ENCODE assay signal across 8 cellular contexts in genomic region chr6:7313505-7314165, GRCh38. TPM values are rescaled to one million over a fixed set of nuclear protein-coding genes. Genes with fewer than 3 reads are reported as not detected.
DNase-seq lines count a peak whose midpoint lies in the region; ATAC-seq and TF ChIP-seq lines count a peak whose summit lies in the region.

No MANE protein-coding gene starts in this region.

- H3K9me3 Mint-ChIP-seq in activated B cell treated with CpG ODN at 0.5 μM for 24 hours, result no peaks in the 10 kb centered on the region
- no peaks in the 10 kb centered on the region for H3K9me3 Mint-ChIP-seq in stimulated activated memory B cell treated with anti-CD40 and anti-IgM and Interleukin-4, amounts not matched to agents 10 μg/mL and 1 μg/mL and 100 μg/mL, for 72 hours

- H3K36me3 Mint-ChIP-seq in activated B cell treated with CpG ODN at 0.5 μM for 24 hours (ENCODE audit: low read depth), result peaks cover 24% of the 10 kb centered on the region
- peaks cover 17% of the 10 kb centered on the region for H3K36me3 Mint-ChIP-seq in stimulated activated memory B cell treated with anti-CD40 and anti-IgM and Interleukin-4, amounts not matched to agents 10 μg/mL and 1 μg/mL and 100 μg/mL, for 72 hours

- H3K27ac Mint-ChIP-seq in activated B cell treated with CpG ODN at 0.5 μM for 24 hours, result peak overlapping the region; percentile 84
- H3K27ac Mint-ChIP-seq in stimulated activated memory B cell treated with anti-CD40 and anti-IgM and Interleukin-4, amounts not matched to agents 10 μg/mL and 1 μg/mL and 100 μg/mL, for 72 hours, result peak overlapping the region; percentile 89

- POLR2A ChIA-PET in activated B cell treated with CpG ODN at 0.5 μM for 24 hours (lab: Charles Lee), result interaction anchor here (0.7 to 6.9 kb wide), 5 partner anchors 11 to 276 kb away, joined by 3 to 75 read pairs (median 7); partner anchors contain the start of genes CAGE1, RIOK1 and SNRNP48

- H3K9me2 ChIP-seq in hepatocyte (replicated peaks; ENCODE audit: insufficient read depth), result no peaks in the 10 kb centered on the region

- in situ Hi-C loops in HAP-1 (cut with MboI; ENCODE audit: low sequenced_read_pairs), result no loop called here

- TF ChIP-seq CTCF in activated B cell treated with CpG ODN at 0.5 μM for 24 hours (IDR thresholded peaks at IDR 0.05) (no peak), hepatocyte (IDR thresholded peaks at IDR 0.05; ENCODE audit: poor library complexity) (no peak)

- peaks cover 37% of the 10 kb centered on the region for H3K79me2 ChIP-seq in hepatocyte

- CTCF ChIA-PET in activated B cell treated with CpG ODN at 0.5 μM for 24 hours (lab: Charles Lee), result no interaction called here

- H3K36me3 ChIP-seq in HAP-1 (replicated peaks) (peaks cover 13% of the 10 kb centered on the region), hepatocyte (replicated peaks; ENCODE audit: insufficient read depth, low read depth) (peaks cover 2% of the 10 kb centered on the region)

- WGBS in hepatocyte (ENCODE audit: low lambda C conversion rate, missing lambda C conversion rate), result 89% methylated on average over 15 of the region's 15 CpGs

- H3K4me3 ChIP-seq in HAP-1 (peak overlapping the region; percentile 69), hepatocyte (peak overlapping the region; percentile 28)

- DNase-seq in HAP-1 (ENCODE audit: low spot score in 2 of 2) (no peak), activated B cell treated with CpG ODN at 0.5 μM for 24 hours (no peak), hepatocyte (ENCODE audit: low spot score) (no peak), HT-29 (ENCODE audit: low spot score) (no peak)

- H3K4me1 ChIP-seq in HAP-1 (peaks cover 16% of the 10 kb centered on the region), hepatocyte (ENCODE audit: insufficient read depth) (peaks cover 8% of the 10 kb centered on the region)

- H3K9me3 ChIP-seq in HAP-1, result no peaks in the 10 kb centered on the region
- H3K9me3 ChIP-seq in hepatocyte (ENCODE audit: low read depth), result no peaks in the 10 kb centered on the region

- H3K27me3 ChIP-seq in HAP-1 (ENCODE audit: low read depth) (no peaks in the 10 kb centered on the region), hepatocyte (no peaks in the 10 kb centered on the region)

- H3K27ac ChIP-seq in hepatocyte, result peak overlapping the region; percentile 94

- no peaks in the 10 kb centered on the region for H3K27me3 Mint-ChIP-seq in activated B cell treated with CpG ODN at 0.5 μM for 24 hours
- no peaks in the 10 kb centered on the region for H3K27me3 Mint-ChIP-seq in stimulated activated memory B cell treated with anti-CD40 and anti-IgM and Interleukin-4, amounts not matched to agents 10 μg/mL and 1 μg/mL and 100 μg/mL, for 72 hours

- peak overlapping the region; percentile 89 for H2AFZ ChIP-seq in hepatocyte

- intact Hi-C loops in activated B cell treated with CpG ODN at 0.5 μM for 24 hours (cut with micrococcal nuclease), result loop anchor here (1.0 to 5.0 kb wide), 5 partner anchors 36 to 751 kb away; partner anchors contain the start of genes BLOC1S5, CAGE1, RIOK1 and SNRNP48

- peaks cover 33% of the 10 kb centered on the region for H3K4me1 Mint-ChIP-seq in activated B cell treated with CpG ODN at 0.5 μM for 24 hours
- H3K4me1 Mint-ChIP-seq in stimulated activated memory B cell treated with anti-CD40 and anti-IgM and Interleukin-4, amounts not matched to agents 10 μg/mL and 1 μg/mL and 100 μg/mL, for 72 hours, result peaks cover 12% of the 10 kb centered on the region

- ATAC-seq in activated B cell treated with CpG ODN at 0.5 μM for 24 hours (ENCODE audit: low read depth) (no peak), HG03095 (IDR thresholded peaks at IDR 0.05; ENCODE audit: unreplicated experiment) (no peak), GM19395 (IDR thresholded peaks at IDR 0.05; ENCODE audit: unreplicated experiment) (no peak), GM18498 (IDR thresholded peaks at IDR 0.05; ENCODE audit: unreplicated experiment) (no peak)
- ATAC-seq in stimulated activated memory B cell treated with anti-CD40 and anti-IgM and Interleukin-4, amounts not matched to agents 10 μg/mL and 1 μg/mL and 100 μg/mL, for 72 hours, result no peak

- H4K20me1 ChIP-seq in hepatocyte (ENCODE audit: insufficient read depth, poor library complexity, severe bottlenecking), result peaks cover 12% of the 10 kb centered on the region

- peak overlapping the region; percentile 78 for H3K4me2 ChIP-seq in hepatocyte

- peak overlapping the region; percentile 94 for H3K4me3 Mint-ChIP-seq in activated B cell treated with CpG ODN at 0.5 μM for 24 hours
- peak overlapping the region; percentile 88 for H3K4me3 Mint-ChIP-seq in stimulated activated memory B cell treated with anti-CD40 and anti-IgM and Interleukin-4, amounts not matched to agents 10 μg/mL and 1 μg/mL and 100 μg/mL, for 72 hours

RNA-seq across cellular contexts. Expression of gene SSR1, which starts 0.6 kb away (rescaled TPM):
- 83.4 and 86.7 TPM in 2 replicates for total RNA-seq in activated B cell treated with CpG ODN at 0.5 μM for 24 hours
- 170 and 177 TPM in 2 replicates for total RNA-seq in hepatocyte
- 191 and 195 TPM in 2 replicates for polyA plus RNA-seq in hepatocyte
- 33.4 and 34.6 TPM in 2 replicates for total RNA-seq in HT-29 (2014; rRNA removed; shearing (Covaris generic))
